8 cellular contexts compared by ENCODE assay signal in genomic region chr1:70354332-70355110, GRCh38. TPM values are rescaled to one million over a fixed set of nuclear protein-coding genes. Genes with fewer than 3 reads are reported as not detected.
DNase-seq lines count a peak whose midpoint lies in the region; ATAC-seq and TF ChIP-seq lines count a peak whose summit lies in the region.

Gene ANKRD13C, minus strand, starts transcription at chr1:70354722. Its CDS starts 314 bp downstream, at chr1:70354408.

- no peaks in the 10 kb centered on the region for H3K27me3 ChIP-seq in left ventricle myocardium inferior (ENCODE audit: low read depth)

- H3K27me3 Mint-ChIP-seq in progenitor cell of endocrine pancreas = no peaks in the 10 kb centered on the region

- ATAC-seq in HG02870 (IDR thresholded peaks at IDR 0.05; ENCODE audit: unreplicated experiment) = peak; percentile 87

- peak within 1 kb of the TSS; percentile 99 for H3K27ac Mint-ChIP-seq in progenitor cell of endocrine pancreas

- in situ Hi-C loops in GM13976 (cut with MboI; ENCODE audit: low sequenced_read_pairs, unreplicated experiment) = no loop called here

- no peaks in the 10 kb centered on the region for H3K9me3 Mint-ChIP-seq in progenitor cell of endocrine pancreas (ENCODE audit: low read depth)

- peaks cover 1% of the 10 kb centered on the region for H3K36me3 Mint-ChIP-seq in progenitor cell of endocrine pancreas (ENCODE audit: insufficient read depth)

- H3K9me3 ChIP-seq in left ventricle myocardium inferior (replicated peaks) = no peaks in the 10 kb centered on the region

- no peak for TF ChIP-seq CTCF in GM13976 (IDR thresholded peaks at IDR 0.05; ENCODE audit: borderline replicate concordance, control extremely low read depth, extremely low read depth, insufficient read depth, missing control alignments)
- no peak for TF ChIP-seq CTCF in left ventricle myocardium inferior (IDR thresholded peaks at IDR 0.05; ENCODE audit: borderline replicate concordance)
- peak; percentile 26 for TF ChIP-seq CTCF in progenitor cell of endocrine pancreas (IDR thresholded peaks at IDR 0.05; ENCODE audit: unreplicated experiment)

- H3K4me1 Mint-ChIP-seq in progenitor cell of endocrine pancreas (ENCODE audit: low read depth) = peaks cover 16% of the 10 kb centered on the region

- peaks cover 65% of the 10 kb centered on the region for H3K4me1 ChIP-seq in left ventricle myocardium inferior

- peak within 1 kb of the TSS; percentile 93 for H3K4me3 Mint-ChIP-seq in progenitor cell of endocrine pancreas (ENCODE audit: low read depth)

- intact Hi-C loops in T-helper 1 cell treated with Interleukin-12 subunit alpha and Interleukin-12 subunit beta and Interleukin-4 antibody, amounts not matched to agents 30 ng/mL and 1 ng/mL, for 36 hours (cut with micrococcal nuclease) = loop anchor here (1.0 to 5.0 kb wide), 5 partner anchors 56 to 727 kb away; partner anchors contain the start of genes LRRC40, SRSF11 and ZRANB2
- intact Hi-C loops in left ventricle myocardium inferior (cut with micrococcal nuclease) = no loop called here

- H3K4me3 ChIP-seq in left ventricle myocardium inferior = peak within 1 kb of the TSS; percentile 89

- peaks cover 13% of the 10 kb centered on the region for H3K36me3 ChIP-seq in left ventricle myocardium inferior

- DNase-seq in GM13976 (ENCODE audit: low spot score) (peak; percentile 95), NCI-H146 treated with DMSO at 0.1 percent for 48 hours (lab: John Stamatoyannopoulos, UW; ENCODE audit: unreplicated experiment) (peak; percentile 94), amniotic stem cell (lab: John Stamatoyannopoulos, UW) (peak; percentile 94), left ventricle myocardium inferior (peak; percentile 93), progenitor cell of endocrine pancreas (ENCODE audit: low spot score, unreplicated experiment) (peak; percentile 82), ureter (ENCODE audit: low spot score) (peak; percentile 95)

- H3K27ac ChIP-seq in left ventricle myocardium inferior (replicated peaks) = peak within 1 kb of the TSS; percentile 94

RNA-seq across cellular contexts. Expression of gene ANKRD13C, which starts in this region (rescaled TPM):
- total RNA-seq in T-helper 1 cell treated with Interleukin-12 subunit alpha and Interleukin-12 subunit beta and Interleukin-4 antibody, amounts not matched to agents 30 ng/mL and 1 ng/mL, for 36 hours = 28.8 and 32.6 TPM in 2 replicates
- 9.5 TPM for total RNA-seq in left ventricle myocardium inferior
- total RNA-seq in progenitor cell of endocrine pancreas = 19.6 and 21.5 TPM in 2 replicates
- 23.8 TPM for total RNA-seq in ureter

Comparison
In these comparisons a context has a peak if more than half of its experiments do, and no peak if none do; other contexts are left out.
1. Peak in every context shown above with its lines: DNase-seq, ATAC-seq, H3K4me3 ChIP-seq and H3K27ac ChIP-seq.